12 cellular contexts compared by ENCODE assay signal in genomic region chr16:85498607-85499006, GRCh38.
DNase-seq lines count a peak whose midpoint lies in the region; ATAC-seq and TF ChIP-seq lines count a peak whose summit lies in the region.
"Had no signal": no experiment of that assay in that cellular context is flagged by ENCODE, and none has a peak within 500 bp of the region (broad histone marks: within the 10 kb centered on the region; RNA-seq: fewer than 3 reads in every experiment).

No MANE protein-coding gene starts in this region.

- TF ChIP-seq CTCF in Panc1 (IDR thresholded peaks at IDR 0.05), result no peak

- CTCF ChIA-PET in Panc1 (lab: Charles Lee), result no interaction called here
- CTCF ChIA-PET in naive thymus-derived CD4-positive, alpha-beta T cell (lab: Charles Lee), result interaction anchor here (1.1 kb wide), 1 partner anchor 14 kb away, joined by 3 read pairs; no protein-coding TSS in a partner anchor

- H3K27ac ChIP-seq in Panc1 (ENCODE audit: low read length), result no peak overlapping the region
- H3K27ac ChIP-seq in naive thymus-derived CD4-positive, alpha-beta T cell (ENCODE audit: low read depth, low read length), result no peak overlapping the region

- H3K4me1 Mint-ChIP-seq in naive thymus-derived CD4-positive, alpha-beta T cell, result no peaks in the 10 kb centered on the region

- H3K9me3 Mint-ChIP-seq in naive thymus-derived CD4-positive, alpha-beta T cell, result peaks cover 0 to 2% (median 0%) of the 10 kb centered on the region in 11 donors

- H3K4me3 Mint-ChIP-seq in naive thymus-derived CD4-positive, alpha-beta T cell, result no peak overlapping the region
- H3K4me3 Mint-ChIP-seq: activated naive CD8-positive, alpha-beta T cell had no signal

- no peaks in the 10 kb centered on the region for H3K9me3 ChIP-seq in Panc1 (ENCODE audit: control insufficient read depth, insufficient read depth, low read depth, low read length)
- no peaks in the 10 kb centered on the region for H3K9me3 ChIP-seq in naive thymus-derived CD4-positive, alpha-beta T cell (ENCODE audit: control insufficient read depth in 2 of 3, low read length in 3 of 3)

- H3K27ac Mint-ChIP-seq in naive thymus-derived CD4-positive, alpha-beta T cell, result no peak overlapping the region
- H3K27ac Mint-ChIP-seq: activated naive CD8-positive, alpha-beta T cell had no signal

- intact Hi-C loops in Panc1 (cut with micrococcal nuclease; ENCODE audit: unreplicated experiment), result no loop called here
- intact Hi-C loops in naive thymus-derived CD4-positive, alpha-beta T cell (cut with micrococcal nuclease), result no loop called here

- no TSS peak for BruUV-seq in Panc1 (replicated peaks; lab: Mats Ljungman, UMichigan)

- no peaks in the 10 kb centered on the region for H3K4me1 ChIP-seq in Panc1 (ENCODE audit: control insufficient read depth, insufficient read depth, low read length)
- H3K4me1 ChIP-seq in naive thymus-derived CD4-positive, alpha-beta T cell (ENCODE audit: control insufficient read depth in 2 of 2, insufficient read depth in 2 of 2, low read length in 2 of 2), result no peaks in the 10 kb centered on the region

- H3K4me3 ChIP-seq in Panc1 (ENCODE audit: low read depth in 2 of 2, low read length in 2 of 2), result no peak overlapping the region
- no peak overlapping the region for H3K4me3 ChIP-seq in naive thymus-derived CD4-positive, alpha-beta T cell (ENCODE audit: low read length)

- no peaks in the 10 kb centered on the region for H3K36me3 ChIP-seq in Panc1 (ENCODE audit: control insufficient read depth, insufficient read depth, low read length)
- H3K36me3 ChIP-seq in naive thymus-derived CD4-positive, alpha-beta T cell (ENCODE audit: control insufficient read depth in 2 of 3, insufficient read depth in 3 of 3, low read length in 3 of 3), result no peaks in the 10 kb centered on the region

- no peak for DNase-seq in Panc1 (ENCODE audit: low read depth, low spot score)
- no peak for DNase-seq in naive thymus-derived CD4-positive, alpha-beta T cell
- DNase-seq in stimulated activated CD4-positive, alpha-beta T cell treated with anti-CD3 and anti-CD28 coated beads, Interleukin-4, amount 100 ng/mL, for 4 hours, result no peak
- DNase-seq in NCI-H226, result no peak
- DNase-seq in T1000 (lab: John Stamatoyannopoulos, UW), result no peak
- DNase-seq: activated CD4-positive, alpha-beta T cell treated with anti-CD3 and anti-CD28 coated beads, Interleukin-2, amount 50 U/mL, for 48 hours; kidney; NCI-H526 treated with DMSO at 0.1 percent for 48 hours; stimulated activated CD4-positive, alpha-beta T cell treated with anti-CD3 and anti-CD28 coated beads, Interleukin-15, amount 100 ng/mL, for 24 hours had no signal

- ATAC-seq in GM18861 (IDR thresholded peaks at IDR 0.05; ENCODE audit: unreplicated experiment) (peak; percentile 64), HG02798 (IDR thresholded peaks at IDR 0.05; ENCODE audit: poor library complexity, unreplicated experiment) (peak; percentile 65), Panc1 (peak; percentile 52; the same call in 1 of the 2 replicates)
- ATAC-seq in naive thymus-derived CD4-positive, alpha-beta T cell, result peak; percentile 48

- POLR2A ChIA-PET in Panc1 (lab: Charles Lee), result interaction anchor here (0.6 to 0.7 kb wide), 2 partner anchors 11 to 83 kb away, joined by 3 to 6 read pairs; no protein-coding TSS in a partner anchor
- POLR2A ChIA-PET in naive thymus-derived CD4-positive, alpha-beta T cell (lab: Charles Lee), result no interaction called here

- no peaks in the 10 kb centered on the region for H3K27me3 Mint-ChIP-seq in naive thymus-derived CD4-positive, alpha-beta T cell
- H3K27me3 Mint-ChIP-seq: activated naive CD8-positive, alpha-beta T cell had no signal

- H3K27me3 ChIP-seq in Panc1 (ENCODE audit: control insufficient read depth, insufficient read depth, low read length), result no peaks in the 10 kb centered on the region
- H3K27me3 ChIP-seq in naive thymus-derived CD4-positive, alpha-beta T cell (ENCODE audit: control insufficient read depth in 2 of 2, insufficient read depth in 2 of 2, low read length in 2 of 2), result no peaks in the 10 kb centered on the region

- in situ Hi-C loops in Panc1 (cut with HindIII; ENCODE audit: low pct_unique_long_range_greater_than_20kb, low sequenced_read_pairs), result no loop called here

- no peaks in the 10 kb centered on the region for H3K36me3 Mint-ChIP-seq in naive thymus-derived CD4-positive, alpha-beta T cell
- H3K36me3 Mint-ChIP-seq: activated naive CD8-positive, alpha-beta T cell had no signal
